In the genomic region with DNA sequence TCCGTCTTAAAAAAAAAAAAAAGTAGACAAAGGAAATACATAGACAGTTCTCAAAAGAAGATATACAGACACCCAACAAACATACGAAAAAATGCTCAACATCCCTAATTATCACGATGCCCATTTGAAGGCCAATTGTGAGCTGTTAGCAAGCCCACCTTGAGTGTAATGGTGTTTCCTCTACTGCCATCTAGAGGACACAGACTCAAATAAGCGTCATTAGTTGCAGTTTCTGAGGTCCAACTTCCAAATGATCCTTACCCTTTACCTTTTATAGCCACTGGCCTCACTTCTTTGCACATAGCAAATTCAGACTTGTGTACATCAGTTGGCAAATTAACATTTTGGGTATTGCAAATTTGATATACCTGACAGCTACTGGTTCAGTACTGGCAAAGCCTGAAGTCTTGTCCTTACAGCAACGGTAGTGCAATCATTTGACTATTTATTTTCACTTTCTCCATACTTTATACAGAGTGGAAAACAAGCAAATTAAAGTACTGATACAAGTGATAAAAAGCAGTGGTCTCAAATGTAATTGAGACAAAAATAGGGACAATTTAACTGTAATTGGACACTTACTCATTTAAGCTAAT, we compare ENCODE assay signal across 8 cellular contexts.
A peak's percentile ranks its signal among the peaks of the same experiment; 100 is the strongest.
DNase-seq lines count a peak whose midpoint lies in the region; ATAC-seq and TF ChIP-seq lines count a peak whose summit lies in the region.

No MANE protein-coding gene starts in this region.

- ATAC-seq in GM18505 (IDR thresholded peaks at IDR 0.05; ENCODE audit: unreplicated experiment), result no peak

- intact Hi-C loops in Calu3 (cut with micrococcal nuclease; ENCODE audit: unreplicated experiment), result loop anchor here (2.0 kb wide), 1 partner anchor 447 kb away; no protein-coding TSS in a partner anchor
- intact Hi-C loops in ovary (cut with DNase I), result no loop called here
- intact Hi-C loops in stomach (cut with DNase I; ENCODE audit: low total_unique reads), result no loop called here

- H3K27me3 ChIP-seq in HL-60 (ENCODE audit: insufficient read depth, poor library complexity, severe bottlenecking) (no peaks in the 10 kb centered on the region), ovary (no peaks in the 10 kb centered on the region), stomach (no peaks in the 10 kb centered on the region)

- H3K4me1 ChIP-seq in ovary (ENCODE audit: insufficient read depth) (no peaks in the 10 kb centered on the region), stomach (no peaks in the 10 kb centered on the region)

- H3K27ac Mint-ChIP-seq in Calu3 (ENCODE audit: unreplicated experiment), result no peak overlapping the region

- TF ChIP-seq POLR2A in ovary (IDR thresholded peaks at IDR 0.05) (no peak), stomach (IDR thresholded peaks at IDR 0.05) (no peak), GM18505 (IDR thresholded peaks at IDR 0.05; ENCODE audit: borderline replicate concordance, extremely low read depth, insufficient read depth, insufficient read length) (no peak)

- H3K4me3 Mint-ChIP-seq in Calu3 (ENCODE audit: low read depth, unreplicated experiment), result no peak overlapping the region

- TF ChIP-seq EP300 in ovary (IDR thresholded peaks at IDR 0.05) (no peak), stomach (IDR thresholded peaks at IDR 0.05) (no peak)

- WGBS in ovary, 3 donors, result 31 to 32% (median 32%) methylated on average over 5 of the region's 5 CpGs
- WGBS in stomach, 5 donors, result 30 to 35% (median 33%) methylated on average over 5 of the region's 5 CpGs

- BruUV-seq in Calu3 (replicated peaks; lab: Mats Ljungman, UMichigan), result no TSS peak

- no peaks in the 10 kb centered on the region for H3K36me3 Mint-ChIP-seq in Calu3 (ENCODE audit: insufficient read depth, unreplicated experiment)

- H3K9ac ChIP-seq in SK-N-MC (ENCODE audit: insufficient read length), result no peak overlapping the region

- H3K27ac ChIP-seq in HL-60 (replicated peaks) (no peak overlapping the region), SK-N-MC (no peak overlapping the region), ovary (no peak overlapping the region), stomach (no peak overlapping the region)

- CTCF ChIA-PET in Calu3 (lab: Charles Lee), result interaction anchor here (0.7 to 1.1 kb wide), 7 partner anchors 16 to 447 kb away, joined by 3 to 7 read pairs (median 3); no protein-coding TSS in a partner anchor

- H3K4me3 ChIP-seq in HL-60 (replicated peaks; ENCODE audit: insufficient read depth, low read length) (no peak overlapping the region), SK-N-MC (no peak overlapping the region), ovary (no peak overlapping the region), stomach (no peak overlapping the region)

- TF ChIP-seq CTCF in Calu3 (IDR thresholded peaks at IDR 0.05; ENCODE audit: unreplicated experiment), result peak; percentile 35
- peak; percentile 50 for TF ChIP-seq CTCF in HL-60 (IDR thresholded peaks at IDR 0.05; ENCODE audit: insufficient read depth, low read length)
- TF ChIP-seq CTCF in ovary (IDR thresholded peaks at IDR 0.05), result no peak
- TF ChIP-seq CTCF in stomach (IDR thresholded peaks at IDR 0.05), result peak in 2 of 7 experiments; percentile 24 to 34

- no peaks in the 10 kb centered on the region for H3K9me3 Mint-ChIP-seq in Calu3 (ENCODE audit: low read depth, unreplicated experiment)

- no peaks in the 10 kb centered on the region for H3K9me3 ChIP-seq in SK-N-MC (ENCODE audit: low read depth, low read length)
- H3K9me3 ChIP-seq in ovary, result no peaks in the 10 kb centered on the region
- no peaks in the 10 kb centered on the region for H3K9me3 ChIP-seq in stomach

- H3K36me3 ChIP-seq in SK-N-MC (ENCODE audit: insufficient read depth, low read length) (no peaks in the 10 kb centered on the region), ovary (no peaks in the 10 kb centered on the region), stomach (no peaks in the 10 kb centered on the region)

- H3K4me1 Mint-ChIP-seq in Calu3 (ENCODE audit: low read depth, unreplicated experiment), result no peaks in the 10 kb centered on the region

- no peak for DNase-seq in Calu3
- no peak for DNase-seq in HL-60 (ENCODE audit: low read depth in 1 of 2, low spot score in 1 of 2)
- DNase-seq in SK-N-MC (ENCODE audit: low read depth, low spot score), result peak; percentile 5
- peak; percentile 47 for DNase-seq in kidney glomerular epithelial cell (lab: John Stamatoyannopoulos, UW)
- DNase-seq in ovary, result no peak
- DNase-seq in stomach, result no peak
- no peak for DNase-seq in ecto neural progenitor cell (ENCODE audit: low spot score)

- H3K27me3 Mint-ChIP-seq in Calu3 (ENCODE audit: unreplicated experiment), result peaks cover 32% of the 10 kb centered on the region

Comparison
In these comparisons a context has a peak if more than half of its experiments do, and no peak if none do; other contexts are left out.
1. DNase-seq: peak in SK-N-MC (single experiment) and kidney glomerular epithelial cell (single experiment); none in Calu3 (single experiment), HL-60 (0 of 2), ovary (0 of 5), stomach (single experiment) and ecto neural progenitor cell (single experiment).
2. CTCF ChIP-seq: peak in Calu3 (single experiment) and HL-60 (single experiment); none in ovary (0 of 3).